Comparison of ENCODE assay signal across 1 cellular context in genomic region chr19:47203254-47203653, GRCh38.
TF ChIP-seq lines count a peak whose summit lies in the region.

No MANE protein-coding gene starts in this region.

TF ChIP-seq in WTC11, 78 proteins besides CTCF, POLR2A, EP300 and RAD21 (continued from another document):
- TF ChIP-seq ZNF425 (CRISPR knock-in tag; conservative IDR thresholded peaks at IDR 0.05), result no peak
